In the genomic region with DNA sequence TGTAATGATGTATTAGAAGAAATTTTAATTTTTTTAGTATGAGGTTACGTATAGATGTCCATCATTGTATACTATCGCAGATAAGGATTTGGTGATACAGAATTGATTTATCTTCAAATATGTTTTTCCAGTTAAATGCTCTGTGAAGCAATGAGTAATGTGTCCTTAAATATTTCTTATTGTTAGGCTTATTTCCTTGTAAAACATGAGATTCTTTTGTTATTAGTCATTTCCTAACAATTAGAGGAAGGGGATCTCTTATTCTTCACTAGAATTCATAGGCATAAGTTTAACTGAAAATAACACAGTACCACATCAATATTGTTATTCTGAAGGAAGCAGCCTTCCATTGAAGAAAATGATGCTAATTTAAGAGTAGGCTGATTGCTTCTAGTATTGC, we compare ENCODE assay signal across 1 cellular context.
TF ChIP-seq lines count a peak whose summit lies in the region.

No MANE protein-coding gene starts in this region.

TF ChIP-seq in endothelial cell of umbilical vein, 7 proteins besides CTCF, POLR2A, EP300 and RAD21:
- TF ChIP-seq, protein P1, sequence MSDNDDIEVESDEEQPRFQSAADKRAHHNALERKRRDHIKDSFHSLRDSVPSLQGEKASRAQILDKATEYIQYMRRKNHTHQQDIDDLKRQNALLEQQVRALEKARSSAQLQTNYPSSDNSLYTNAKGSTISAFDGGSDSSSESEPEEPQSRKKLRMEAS (IDR thresholded peaks at IDR 0.05; ENCODE audit: insufficient read depth, insufficient read length) = no peak
- TF ChIP-seq GATA2 (IDR thresholded peaks at IDR 0.05; ENCODE audit: insufficient read depth, insufficient read length, low read depth, low read length) (peak; percentile 55), EZH2 (IDR thresholded peaks at IDR 0.05; ENCODE audit: borderline replicate concordance, low read depth, low read length, severe bottlenecking) (no peak), POLR2AphosphoS5 (IDR thresholded peaks at IDR 0.05; ENCODE audit: insufficient read depth, low read depth, low read length) (no peak), MYC (IDR thresholded peaks at IDR 0.05; ENCODE audit: low read depth, low read length) (no peak), FOS (IDR thresholded peaks at IDR 0.05; ENCODE audit: borderline replicate concordance, insufficient read depth, low read length) (peak; percentile 70), JUN (IDR thresholded peaks at IDR 0.05; ENCODE audit: borderline replicate concordance, insufficient read depth, insufficient read length, low read depth) (peak; percentile 94)
